23 cellular contexts compared by ENCODE assay signal in genomic region chr6:41059569-41059968, GRCh38. TPM values are rescaled to one million over a fixed set of nuclear protein-coding genes. Genes with fewer than 3 reads are reported as not detected.
DNase-seq lines count a peak whose midpoint lies in the region; ATAC-seq and TF ChIP-seq lines count a peak whose summit lies in the region.
"Had no signal": no experiment of that assay in that cellular context is flagged by ENCODE, and none has a peak within 500 bp of the region (broad histone marks: within the 10 kb centered on the region; RNA-seq: fewer than 3 reads in every experiment).

No MANE protein-coding gene starts in this region.

- CTCF ChIA-PET in RWPE1 (lab: Yijun Ruan, JAX), result no interaction called here

- H3K27me3 Mint-ChIP-seq in effector memory CD8-positive, alpha-beta T cell, result no peaks in the 10 kb centered on the region
- H3K27me3 Mint-ChIP-seq: CD4-positive, CD25-positive, alpha-beta regulatory T cell; IgD-negative memory B cell; progenitor cell of endocrine pancreas had no signal

- H2BK5ac ChIP-seq in trophoblast cell (ENCODE audit: low read depth, low read length, poor library complexity), result peak overlapping the region; percentile 6

- H4K91ac ChIP-seq in trophoblast cell (ENCODE audit: low read depth, low read length), result peak overlapping the region; percentile 16

- no peak overlapping the region for H3K4me2 ChIP-seq in trophoblast cell (ENCODE audit: low read length)

- ATAC-seq in HG03039 (IDR thresholded peaks at IDR 0.05; ENCODE audit: unreplicated experiment), result no peak
- no peak for ATAC-seq in GM21367 (IDR thresholded peaks at IDR 0.05; ENCODE audit: unreplicated experiment)
- ATAC-seq in effector memory CD8-positive, alpha-beta T cell (replicated peaks), result no peak
- ATAC-seq: natural killer cell had no signal

- peak overlapping the region; percentile 10 for H2BK120ac ChIP-seq in trophoblast cell (ENCODE audit: insufficient read depth, low read length, poor library complexity)

- H3K9me3 ChIP-seq in trophoblast cell (ENCODE audit: insufficient read depth, low read depth, low read length), result no peaks in the 10 kb centered on the region
- H3K9me3 ChIP-seq: left lung had no signal

- no peak overlapping the region for H4K12ac ChIP-seq in trophoblast cell (ENCODE audit: low read depth, low read length)

- peaks cover 5% of the 10 kb centered on the region for H3K79me1 ChIP-seq in trophoblast cell (ENCODE audit: low read length)

- no peaks in the 10 kb centered on the region for H3K27me3 ChIP-seq in trophoblast cell (ENCODE audit: insufficient read depth, low read length)
- H3K27me3 ChIP-seq: left lung had no signal

- H3K36me3 ChIP-seq in trophoblast cell (ENCODE audit: control insufficient read depth in 1 of 2, insufficient read depth in 2 of 2, low read length in 2 of 2), result peaks cover 0 to 2% of the 10 kb centered on the region in 2 experiments

- DNase-seq in GM03348 (ENCODE audit: low spot score) (peak; percentile 74), RWPE1 (ENCODE audit: low spot score) (peak; percentile 20), fibroblast of the aortic adventitia (ENCODE audit: low read depth) (peak; percentile 49), trophoblast cell (peak; percentile 74 to 83), middle frontal gyrus (ENCODE audit: extremely low spot score, low spot score) (no peak)
- no peak for DNase-seq in effector memory CD8-positive, alpha-beta T cell
- DNase-seq: activated CD4-positive, CD25-positive, alpha-beta regulatory T cell treated with anti-CD3 and anti-CD28 coated beads, Interleukin-2, amount 50 U/mL, for 72 hours; activated CD8-positive, alpha-beta memory T cell treated with anti-CD3 and anti-CD28 coated beads, Interleukin-2, amount 50 U/mL, for 4 hours; activated gamma-delta T cell treated with Interleukin-2 at 50 U/mL for 16 hours; aorta; CD4-positive, CD25-positive, alpha-beta regulatory T cell; DMS79 treated with DMSO at 0.1 percent for 48 hours; left lung; natural killer cell; NCI-H1048; stimulated activated naive CD4-positive, alpha-beta T cell; T-helper 2 cell had no signal

- H3K4me1 ChIP-seq in trophoblast cell (ENCODE audit: control insufficient read depth in 1 of 2, insufficient read depth in 2 of 2, low read length in 2 of 2), result peaks cover 11 to 18% of the 10 kb centered on the region in 2 experiments
- H3K4me1 ChIP-seq: left lung had no signal

- no peaks in the 10 kb centered on the region for H3K9me3 Mint-ChIP-seq in effector memory CD8-positive, alpha-beta T cell
- H3K9me3 Mint-ChIP-seq: CD4-positive, CD25-positive, alpha-beta regulatory T cell; IgD-negative memory B cell; natural killer cell had no signal

- H3K9ac ChIP-seq in trophoblast cell (ENCODE audit: low read length), result no peak overlapping the region

- H3K27ac ChIP-seq in RWPE1 (no peak overlapping the region), trophoblast cell (ENCODE audit: low read depth, low read length) (peak overlapping the region; percentile 1)
- H3K27ac ChIP-seq: left lung had no signal

- no peak overlapping the region for H2AFZ ChIP-seq in trophoblast cell (ENCODE audit: insufficient read depth, low read length, poor library complexity)

- H4K8ac ChIP-seq in trophoblast cell (ENCODE audit: low read depth, low read length), result no peak overlapping the region

- no peaks in the 10 kb centered on the region for H3K79me2 ChIP-seq in trophoblast cell (ENCODE audit: control insufficient read depth, insufficient read depth, low read length, poor library complexity)

- no peak overlapping the region for H3K14ac ChIP-seq in trophoblast cell (ENCODE audit: low read length)

- no peak overlapping the region for H3K4ac ChIP-seq in trophoblast cell (ENCODE audit: low read depth, low read length)

- no peak overlapping the region for H3K18ac ChIP-seq in trophoblast cell (ENCODE audit: low read length)

- H3K36me3 Mint-ChIP-seq in effector memory CD8-positive, alpha-beta T cell (ENCODE audit: insufficient read depth), result peaks cover 17% of the 10 kb centered on the region
- H3K36me3 Mint-ChIP-seq: natural killer cell had no signal

- H3K27ac Mint-ChIP-seq in effector memory CD8-positive, alpha-beta T cell, result no peak overlapping the region
- H3K27ac Mint-ChIP-seq: natural killer cell, progenitor cell of endocrine pancreas had no signal

- no peak overlapping the region for H3K23ac ChIP-seq in trophoblast cell (ENCODE audit: low read length)

- H3K4me3 Mint-ChIP-seq in effector memory CD8-positive, alpha-beta T cell, result no peak overlapping the region
- H3K4me3 Mint-ChIP-seq: CD4-positive, CD25-positive, alpha-beta regulatory T cell; IgD-negative memory B cell; natural killer cell had no signal

- no peak overlapping the region for H3K4me3 ChIP-seq in fibroblast of the aortic adventitia (ENCODE audit: low read depth, low read length)
- H3K4me3 ChIP-seq in trophoblast cell (ENCODE audit: low read depth, low read length), result no peak overlapping the region
- H3K4me3 ChIP-seq: left lung had no signal

- POLR2A ChIA-PET in RWPE1 (lab: Yijun Ruan, JAX; ENCODE audit: low non-redundant PET), result no interaction called here

- H2BK12ac ChIP-seq in trophoblast cell (ENCODE audit: low read length), result peak overlapping the region; percentile 10

- H2AK5ac ChIP-seq in trophoblast cell (ENCODE audit: low read length), result no peak overlapping the region

- peaks cover 0 to 10% of the 10 kb centered on the region in 2 donors for H3K4me1 Mint-ChIP-seq in effector memory CD8-positive, alpha-beta T cell (ENCODE audit: low read depth in 2 of 2)

- TF ChIP-seq CTCF in RWPE1 (conservative IDR thresholded peaks at IDR 0.05; ENCODE audit: low read depth), result no peak
- TF ChIP-seq CTCF in fibroblast of the aortic adventitia (IDR thresholded peaks at IDR 0.05; ENCODE audit: insufficient read depth, low read length), result no peak

- WGBS in trophoblast cell (ENCODE audit: extremely low coverage, insufficient coverage, insufficient read length), result no CpG with 5 or more reads among the region's 1 CpG

RNA-seq across cellular contexts. Expression of gene APOBEC2, which starts 6.6 kb away (rescaled TPM):
- total RNA-seq in fibroblast of the aortic adventitia (ENCODE audit: low replicate concordance), result 0.16 TPM in 1 of 2 replicates, not detected in the other
- 0.60 and 0.69 TPM in 2 replicates for polyA plus RNA-seq in trophoblast cell (2013)
- total RNA-seq: aorta; CD4-positive, CD25-positive, alpha-beta regulatory T cell; epithelial cell of proximal tubule; natural killer cell had no signal
- polyA plus RNA-seq: aorta had no signal

RNA-seq across cellular contexts. Expression of gene OARD1, which starts 12.6 kb away (rescaled TPM):
- 4.6 and 10.8 TPM in 2 replicates for total RNA-seq in fibroblast of the aortic adventitia (ENCODE audit: low replicate concordance)
- 31.8 TPM in 2 replicates for polyA plus RNA-seq in trophoblast cell (2013)

RNA-seq across cellular contexts. Expression of gene NFYA, which starts 13.2 kb away (rescaled TPM):
- total RNA-seq in fibroblast of the aortic adventitia (ENCODE audit: low replicate concordance), result 6.3 and 14.2 TPM in 2 replicates
- polyA plus RNA-seq in trophoblast cell (2013), result 39.9 and 41.2 TPM in 2 replicates

RNA-seq across cellular contexts. Expression of gene TSPO2, which starts 17.3 kb away (rescaled TPM):
- not detected in 2 replicates for total RNA-seq in fibroblast of the aortic adventitia (ENCODE audit: low replicate concordance)
- polyA plus RNA-seq in trophoblast cell (2013), result not detected in 2 replicates
- total RNA-seq: aorta; CD4-positive, CD25-positive, alpha-beta regulatory T cell; epithelial cell of proximal tubule; left lung; natural killer cell; progenitor cell of endocrine pancreas; ureter had no signal
- polyA plus RNA-seq: aorta; CD4-positive, CD25-positive, alpha-beta regulatory T cell; IgD-negative memory B cell had no signal

RNA-seq across cellular contexts. Expression of gene UNC5CL, which starts 20.5 kb away (rescaled TPM):
- total RNA-seq in fibroblast of the aortic adventitia (ENCODE audit: low replicate concordance), result 0.74 TPM in 1 of 2 replicates, not detected in the other
- polyA plus RNA-seq in trophoblast cell (2013), result 0.57 and 0.70 TPM in 2 replicates

Comparison
In these comparisons a context has a peak if more than half of its experiments do, and no peak if none do; other contexts are left out.
1. DNase-seq: peak in GM03348 (single experiment), RWPE1 (single experiment), fibroblast of the aortic adventitia (single experiment) and trophoblast cell (2 of 2); none in middle frontal gyrus (single experiment) and effector memory CD8-positive, alpha-beta T cell (0 of 3).